In genomic region chr6:25138024-25138696, GRCh38 we compare ENCODE assay signal across 8 cellular contexts.
DNase-seq lines count a peak whose midpoint lies in the region; ATAC-seq and TF ChIP-seq lines count a peak whose summit lies in the region.

No MANE protein-coding gene starts in this region.

- ATAC-seq in GM21619 (IDR thresholded peaks at IDR 0.05; ENCODE audit: unreplicated experiment): peak; percentile 89
- peak; percentile 91 for ATAC-seq in memory B cell (ENCODE audit: low read depth)

- H3K4me3 Mint-ChIP-seq in memory B cell (peak overlapping the region; percentile 91), type B pancreatic cell (no peak overlapping the region)

- H3K4me1 Mint-ChIP-seq in memory B cell (peaks cover 25% of the 10 kb centered on the region), type B pancreatic cell (ENCODE audit: unreplicated experiment) (peaks cover 5% of the 10 kb centered on the region)

- DNase-seq in ELR (ENCODE audit: low read depth) (peak; percentile 80), Kasumi-1 (lab: John Stamatoyannopoulos, UW) (peak; percentile 62 to 67), choroid plexus epithelial cell (ENCODE audit: low read depth) (peak; percentile 82), memory B cell (ENCODE audit: low spot score in 2 of 2) (peak; percentile 38 to 41), type B pancreatic cell (ENCODE audit: extremely low spot score, unreplicated experiment) (no peak)
- peak; percentile 35 to 38 for DNase-seq in activated CD4-positive, alpha-beta T cell treated with anti-CD3 and anti-CD28 coated beads for 24 hours (ENCODE audit: low read depth in 2 of 2)
- DNase-seq in stimulated activated CD8-positive, alpha-beta memory T cell treated with anti-CD3 and anti-CD28 coated beads, Interleukin-4, amount 100 ng/mL, for 48 hours: peak; percentile 75

- peaks cover 7% of the 10 kb centered on the region for H3K36me3 Mint-ChIP-seq in memory B cell
- no peaks in the 10 kb centered on the region for H3K36me3 Mint-ChIP-seq in type B pancreatic cell

- H3K4me3 ChIP-seq in choroid plexus epithelial cell (ENCODE audit: low read depth, low read length): peak overlapping the region; percentile 55

- peaks cover under 1% of the 10 kb centered on the region for H3K9me3 Mint-ChIP-seq in memory B cell
- peaks cover 9% of the 10 kb centered on the region for H3K9me3 Mint-ChIP-seq in type B pancreatic cell

- H3K27me3 Mint-ChIP-seq in memory B cell (no peaks in the 10 kb centered on the region), type B pancreatic cell (no peaks in the 10 kb centered on the region)

- TF ChIP-seq CTCF in choroid plexus epithelial cell (conservative IDR thresholded peaks at IDR 0.05; ENCODE audit: low read depth, low read length) (peak; percentile 48), type B pancreatic cell (conservative IDR thresholded peaks at IDR 0.05) (no peak)

- peak overlapping the region; percentile 91 for H3K27ac Mint-ChIP-seq in memory B cell
- no peak overlapping the region for H3K27ac Mint-ChIP-seq in type B pancreatic cell
